ENCODE assay signal across 25 cellular contexts in genomic region chr10:33373263-33373662, GRCh38. TPM values are rescaled to one million over a fixed set of nuclear protein-coding genes. Genes with fewer than 3 reads are reported as not detected.
DNase-seq lines count a peak whose midpoint lies in the region; FAIRE-seq and TF ChIP-seq lines count a peak whose summit lies in the region.
"Had no signal": no experiment of that assay in that cellular context is flagged by ENCODE, and none has a peak within 500 bp of the region (broad histone marks: within the 10 kb centered on the region; RNA-seq: fewer than 3 reads in every experiment).

No MANE protein-coding gene starts in this region.

- no peak overlapping the region for H3K23ac ChIP-seq in mesenchymal stem cell (ENCODE audit: low read length in 2 of 2)

- no peaks in the 10 kb centered on the region for H4K20me1 ChIP-seq in astrocyte (ENCODE audit: insufficient read depth, low read length)
- H4K20me1 ChIP-seq: BLaER1 had no signal

- no peak overlapping the region for H2AK5ac ChIP-seq in mesenchymal stem cell (ENCODE audit: low read length, severe bottlenecking)

- H2BK120ac ChIP-seq in mesenchymal stem cell (ENCODE audit: low read depth, low read length), result no peak overlapping the region

- H3K18ac ChIP-seq in mesenchymal stem cell (ENCODE audit: low read depth in 1 of 2, low read length in 2 of 2), result no peak overlapping the region

- DNase-seq in astrocyte (ENCODE audit: low read depth), result no peak
- no peak for DNase-seq in mesenchymal stem cell
- DNase-seq in stimulated activated naive CD4-positive, alpha-beta T cell treated with Interleukin-2 at 50 U/mL for 16 hours (lab: John Stamatoyannopoulos, UW), result no peak
- DNase-seq in activated naive CD4-positive, alpha-beta T cell treated with Interleukin-2 at 50 U/mL for 16 hours, result no peak
- no peak for DNase-seq in NCI-H2107 (lab: John Stamatoyannopoulos, UW)
- DNase-seq: 8988T; ACHN; BE2C; C1 segment of cervical spinal cord; CD4-positive, alpha-beta memory T cell; CD4-positive, CD25-positive, alpha-beta regulatory T cell; CD8-positive, alpha-beta memory T cell; COR-L47; DMS 273 treated with DMSO at 0.1 percent for 48 hours; DMS153; DMS53; DMS79; DND-41; EL; GDM1 had no signal

- no CpG with 5 or more reads among the region's 2 CpGs for WGBS in mesenchymal stem cell

- peak overlapping the region; percentile 78 for H2BK15ac ChIP-seq in mesenchymal stem cell (ENCODE audit: low read depth, poor library complexity, severe bottlenecking)

- no peaks in the 10 kb centered on the region for H3K79me1 ChIP-seq in mesenchymal stem cell (replicated peaks; ENCODE audit: low read length, poor library complexity, severe bottlenecking)

- no peak overlapping the region for H3K14ac ChIP-seq in mesenchymal stem cell (ENCODE audit: low read length in 2 of 2)

- H4K91ac ChIP-seq in mesenchymal stem cell (ENCODE audit: low read length), result no peak overlapping the region

- H4K8ac ChIP-seq in mesenchymal stem cell (ENCODE audit: low read length), result no peak overlapping the region

- H3K27ac ChIP-seq in astrocyte (ENCODE audit: low read depth, low read length), result no peak overlapping the region
- no peak overlapping the region for H3K27ac ChIP-seq in mesenchymal stem cell (ENCODE audit: low read length, poor library complexity, severe bottlenecking)
- H3K27ac ChIP-seq: BLaER1 had no signal

- H3K27ac Mint-ChIP-seq in astrocyte (ENCODE audit: unreplicated experiment), result no peak overlapping the region
- H3K27ac Mint-ChIP-seq: CD14-positive monocyte; CD4-positive, alpha-beta memory T cell; CD4-positive, CD25-positive, alpha-beta regulatory T cell; CD8-positive, alpha-beta memory T cell had no signal

- no peak for TF ChIP-seq CTCF in astrocyte (IDR thresholded peaks at IDR 0.05; ENCODE audit: insufficient read depth, low read depth, low read length)

- H2AFZ ChIP-seq in astrocyte (ENCODE audit: low read depth, low read length) (no peak overlapping the region), mesenchymal stem cell (ENCODE audit: low read depth, low read length) (no peak overlapping the region)

- no peaks in the 10 kb centered on the region for H3K27me3 ChIP-seq in astrocyte (ENCODE audit: insufficient read depth, low read length)
- no peaks in the 10 kb centered on the region for H3K27me3 ChIP-seq in mesenchymal stem cell (ENCODE audit: control insufficient read depth in 1 of 2, insufficient read depth in 1 of 2, low read length in 2 of 2)
- H3K27me3 ChIP-seq: BE2C, BLaER1 had no signal

- peaks cover 14% of the 10 kb centered on the region for H3K4me1 ChIP-seq in astrocyte (ENCODE audit: insufficient read depth, low read length)
- peaks cover 2% of the 10 kb centered on the region for H3K4me1 ChIP-seq in mesenchymal stem cell (ENCODE audit: control insufficient read depth, insufficient read depth, low read depth, low read length)
- H3K4me1 ChIP-seq: BE2C, BLaER1 had no signal

- no peak overlapping the region for H3K4me2 ChIP-seq in astrocyte (ENCODE audit: low read length)
- no peak overlapping the region for H3K4me2 ChIP-seq in mesenchymal stem cell (ENCODE audit: low read length, poor library complexity, severe bottlenecking)
- H3K4me2 ChIP-seq: BLaER1 had no signal

- no peak overlapping the region for H2BK12ac ChIP-seq in mesenchymal stem cell (ENCODE audit: low read length in 2 of 2)

- H3K36me3 ChIP-seq in astrocyte (ENCODE audit: insufficient read depth, low read length) (no peaks in the 10 kb centered on the region), mesenchymal stem cell (ENCODE audit: control insufficient read depth in 1 of 2, insufficient read depth in 2 of 2, low read depth in 1 of 2, low read length in 2 of 2) (no peaks in the 10 kb centered on the region)
- H3K36me3 ChIP-seq: BE2C, BLaER1 had no signal

- no peaks in the 10 kb centered on the region for H3K79me2 ChIP-seq in astrocyte (ENCODE audit: insufficient read depth, low read length)

- H3K4ac ChIP-seq in mesenchymal stem cell (ENCODE audit: low read depth in 1 of 2, low read length in 2 of 2), result no peak overlapping the region

- no peak overlapping the region for H3K4me3 ChIP-seq in astrocyte (ENCODE audit: insufficient read depth, low read depth, low read length)
- no peak overlapping the region for H3K4me3 ChIP-seq in mesenchymal stem cell (ENCODE audit: insufficient read depth in 1 of 2, low read depth in 1 of 2, low read length in 2 of 2)
- H3K4me3 ChIP-seq: BLaER1 had no signal

- no peaks in the 10 kb centered on the region for H3K27me3 Mint-ChIP-seq in astrocyte (ENCODE audit: low read depth, unreplicated experiment)

- H3K9me3 ChIP-seq in astrocyte (ENCODE audit: insufficient read depth, low read depth, low read length) (peaks cover 3% of the 10 kb centered on the region), mesenchymal stem cell (ENCODE audit: control insufficient read depth, low read length) (peaks cover 24% of the 10 kb centered on the region)
- H3K9me3 ChIP-seq: BE2C, BLaER1 had no signal

- no peak overlapping the region for H3K4me3 Mint-ChIP-seq in astrocyte (ENCODE audit: unreplicated experiment)
- H3K4me3 Mint-ChIP-seq: CD14-positive monocyte; CD4-positive, alpha-beta memory T cell; CD4-positive, CD25-positive, alpha-beta regulatory T cell; CD8-positive, alpha-beta memory T cell had no signal

- no peak overlapping the region for H3K9ac ChIP-seq in astrocyte (ENCODE audit: low read length)
- H3K9ac ChIP-seq in mesenchymal stem cell (ENCODE audit: low read length), result no peak overlapping the region
- H3K9ac ChIP-seq: BLaER1 had no signal

- peaks cover 18% of the 10 kb centered on the region for H3K9me3 Mint-ChIP-seq in astrocyte (ENCODE audit: unreplicated experiment)

- FAIRE-seq in astrocyte (lab: Jason Lieb, UNC), result peak; percentile 5
- FAIRE-seq: A204.1, GM12891, GM19239 had no signal

- no peaks in the 10 kb centered on the region for H3K36me3 Mint-ChIP-seq in astrocyte (ENCODE audit: low read depth, unreplicated experiment)
- H3K36me3 Mint-ChIP-seq: CD14-positive monocyte; CD4-positive, alpha-beta memory T cell; CD4-positive, CD25-positive, alpha-beta regulatory T cell; CD8-positive, alpha-beta memory T cell had no signal

- peaks cover 19% of the 10 kb centered on the region for H3K4me1 Mint-ChIP-seq in astrocyte (ENCODE audit: low read depth, unreplicated experiment)
- H3K4me1 Mint-ChIP-seq: CD14-positive monocyte; CD4-positive, CD25-positive, alpha-beta regulatory T cell; CD8-positive, alpha-beta memory T cell had no signal

- H2BK5ac ChIP-seq in mesenchymal stem cell (ENCODE audit: low read depth, low read length, poor library complexity, severe bottlenecking), result no peak overlapping the region

RNA-seq across cellular contexts. Expression of gene NRP1, which starts 38.8 kb away (rescaled TPM):
- total RNA-seq in astrocyte, result 59.4 and 73.5 TPM in 2 replicates
- 29.3 TPM for polyA plus RNA-seq in mesenchymal stem cell (2013, experiment 1 of 2)
- 30.0 TPM for polyA plus RNA-seq in mesenchymal stem cell (2013, experiment 2 of 2)
- total RNA-seq: CD4-positive, CD25-positive, alpha-beta regulatory T cell had no signal
- polyA plus RNA-seq: CD4-positive, alpha-beta memory T cell; CD8-positive, alpha-beta memory T cell had no signal
